Comparison of ENCODE assay signal across 19 cellular contexts in genomic region chr5:167634432-167634831, GRCh38.
DNase-seq lines count a peak whose midpoint lies in the region; ATAC-seq, FAIRE-seq and TF ChIP-seq lines count a peak whose summit lies in the region.
"Had no signal": no experiment of that assay in that cellular context is flagged by ENCODE, and none has a peak within 500 bp of the region (broad histone marks: within the 10 kb centered on the region; RNA-seq: fewer than 3 reads in every experiment).

No MANE protein-coding gene starts in this region.

- H3K9ac ChIP-seq in astrocyte (ENCODE audit: low read length) = peak overlapping the region; percentile 59

- no peak overlapping the region for H2AFZ ChIP-seq in astrocyte (ENCODE audit: low read depth, low read length)

- no peak overlapping the region for H3K4me3 Mint-ChIP-seq in astrocyte (ENCODE audit: unreplicated experiment)
- H3K4me3 Mint-ChIP-seq: activated CD4-positive, alpha-beta T cell treated with anti-CD3 and anti-CD28 coated beads, Interleukin-2, amount 10 ng/mL, durations not matched to agents 24 days and 14 days; activated naive CD8-positive, alpha-beta T cell treated with anti-CD3 and anti-CD28 coated beads, Interleukin-2, amount 10 ng/mL, durations not matched to agents 7 days and 5 days; IgD-negative memory B cell; nephron had no signal

- TF ChIP-seq POLR2A in H54 (IDR thresholded peaks at IDR 0.05; ENCODE audit: low read depth, low read length) = no peak

- ATAC-seq in foreskin keratinocyte = peak; percentile 21
- ATAC-seq in HG02885 (IDR thresholded peaks at IDR 0.05; ENCODE audit: poor library complexity, unreplicated experiment) = no peak
- ATAC-seq: left ventricle myocardium superior had no signal

- FAIRE-seq in H54 (lab: Jason Lieb, UNC) = peak; percentile 74
- FAIRE-seq in astrocyte (lab: Jason Lieb, UNC) = peak; percentile 34

- no peaks in the 10 kb centered on the region for H3K27me3 Mint-ChIP-seq in astrocyte (ENCODE audit: low read depth, unreplicated experiment)
- H3K27me3 Mint-ChIP-seq: activated CD4-positive, alpha-beta T cell treated with anti-CD3 and anti-CD28 coated beads, Interleukin-2, amount 10 ng/mL, durations not matched to agents 24 days and 14 days; activated naive CD8-positive, alpha-beta T cell treated with anti-CD3 and anti-CD28 coated beads, Interleukin-2, amount 10 ng/mL, durations not matched to agents 7 days and 5 days; IgD-negative memory B cell had no signal

- TF ChIP-seq CTCF in AG04449 (IDR thresholded peaks at IDR 0.05; ENCODE audit: insufficient read depth, low read length, missing control alignments) (no peak), astrocyte (IDR thresholded peaks at IDR 0.05; ENCODE audit: insufficient read depth, low read depth, low read length) (no peak), foreskin keratinocyte (conservative IDR thresholded peaks at IDR 0.05) (no peak)

- no peak overlapping the region for H3K4me3 ChIP-seq in AG04449 (ENCODE audit: low read depth, low read length)
- no peak overlapping the region for H3K4me3 ChIP-seq in astrocyte (ENCODE audit: insufficient read depth, low read depth, low read length)
- H3K4me3 ChIP-seq: colonic mucosa, HAP-1, tibial nerve had no signal

- H3K36me3 Mint-ChIP-seq in astrocyte (ENCODE audit: low read depth, unreplicated experiment) = no peaks in the 10 kb centered on the region
- H3K36me3 Mint-ChIP-seq: activated naive CD8-positive, alpha-beta T cell treated with anti-CD3 and anti-CD28 coated beads, Interleukin-2, amount 10 ng/mL, durations not matched to agents 7 days and 5 days; IgD-negative memory B cell had no signal

- H4K20me1 ChIP-seq in astrocyte (ENCODE audit: insufficient read depth, low read length) = no peaks in the 10 kb centered on the region

- H3K36me3 ChIP-seq in astrocyte (ENCODE audit: insufficient read depth, low read length) = no peaks in the 10 kb centered on the region
- H3K36me3 ChIP-seq: colonic mucosa, HAP-1, tibial nerve had no signal

- DNase-seq in AG04449 (ENCODE audit: low read depth, low spot score) = peak; percentile 77
- no peak for DNase-seq in H54 (ENCODE audit: insufficient read length, low spot score)
- DNase-seq in astrocyte (ENCODE audit: low read depth) = peak; percentile 91
- DNase-seq in foreskin keratinocyte = peak; percentile 51 to 60
- DNase-seq in stimulated activated CD4-positive, alpha-beta T cell treated with anti-CD3 and anti-CD28 coated beads, Interleukin-1b, Interleukin-23, amount 100 ng/mL, for 48 hours = no peak
- DNase-seq in OCI-M1 (lab: John Stamatoyannopoulos, UW) = no peak
- no peak for DNase-seq in NK-92 treated with Interleukin-12 subunit alpha and Interleukin-12 subunit beta, amount 100 ng/mL, for 24 hours (lab: John Stamatoyannopoulos, UW)
- DNase-seq: activated CD4-positive, alpha-beta T cell treated with anti-CD3 and anti-CD28 coated beads, Interleukin-2, amount 10 ng/mL, durations not matched to agents 24 days and 14 days; activated naive CD8-positive, alpha-beta T cell treated with anti-CD3 and anti-CD28 coated beads, Interleukin-2, amount 10 ng/mL, durations not matched to agents 7 days and 5 days; colonic mucosa; DMS53; left ventricle myocardium superior; stimulated activated CD4-positive, alpha-beta T cell treated with anti-CD3 and anti-CD28 coated beads, Interleukin-2, amount 100 ng/mL, for 24 hours; stimulated activated CD8-positive, alpha-beta memory T cell treated with anti-CD3 and anti-CD28 coated beads, Interleukin-4, amount 100 ng/mL, for 48 hours had no signal

- peak overlapping the region; percentile 68 for H3K4me2 ChIP-seq in astrocyte (ENCODE audit: low read length)

- H3K4me1 ChIP-seq in astrocyte (ENCODE audit: insufficient read depth, low read length) (peaks cover 16% of the 10 kb centered on the region), foreskin keratinocyte (peaks cover 41% of the 10 kb centered on the region)
- H3K4me1 ChIP-seq: colonic mucosa, HAP-1, tibial nerve had no signal

- no peaks in the 10 kb centered on the region for H3K9me3 ChIP-seq in astrocyte (ENCODE audit: insufficient read depth, low read depth, low read length)
- H3K9me3 ChIP-seq: colonic mucosa, HAP-1, tibial nerve had no signal

- CTCF ChIA-PET in AG04449 (lab: Yijun Ruan, JAX) = interaction anchor here (1.1 kb wide), 1 partner anchor 9 kb away, joined by 3 read pairs; no protein-coding TSS in a partner anchor

- peaks cover 39% of the 10 kb centered on the region for H3K4me1 Mint-ChIP-seq in astrocyte (ENCODE audit: low read depth, unreplicated experiment)
- H3K4me1 Mint-ChIP-seq: activated CD4-positive, alpha-beta T cell treated with anti-CD3 and anti-CD28 coated beads, Interleukin-2, amount 10 ng/mL, durations not matched to agents 24 days and 14 days; activated naive CD8-positive, alpha-beta T cell treated with anti-CD3 and anti-CD28 coated beads, Interleukin-2, amount 10 ng/mL, durations not matched to agents 7 days and 5 days; IgD-negative memory B cell; nephron had no signal

- H3K27ac ChIP-seq in astrocyte (ENCODE audit: low read depth, low read length) (peak overlapping the region; percentile 80), foreskin keratinocyte (peak overlapping the region; percentile 13)
- H3K27ac ChIP-seq: colonic mucosa, tibial nerve had no signal

- H3K27ac Mint-ChIP-seq in astrocyte (ENCODE audit: unreplicated experiment) = peak overlapping the region; percentile 90
- H3K27ac Mint-ChIP-seq: activated CD4-positive, alpha-beta T cell treated with anti-CD3 and anti-CD28 coated beads, Interleukin-2, amount 10 ng/mL, durations not matched to agents 24 days and 14 days; activated naive CD8-positive, alpha-beta T cell treated with anti-CD3 and anti-CD28 coated beads, Interleukin-2, amount 10 ng/mL, durations not matched to agents 7 days and 5 days; IgD-negative memory B cell; nephron had no signal

- POLR2A ChIA-PET in AG04449 (lab: Yijun Ruan, JAX) = interaction anchor here (0.6 kb wide), 1 partner anchor 838 kb away, joined by 3 read pairs; no protein-coding TSS in a partner anchor

- H3K79me2 ChIP-seq in astrocyte (ENCODE audit: insufficient read depth, low read length) = no peaks in the 10 kb centered on the region

- H3K9me3 Mint-ChIP-seq in astrocyte (ENCODE audit: unreplicated experiment) = no peaks in the 10 kb centered on the region
- H3K9me3 Mint-ChIP-seq: activated CD4-positive, alpha-beta T cell treated with anti-CD3 and anti-CD28 coated beads, Interleukin-2, amount 10 ng/mL, durations not matched to agents 24 days and 14 days; activated naive CD8-positive, alpha-beta T cell treated with anti-CD3 and anti-CD28 coated beads, Interleukin-2, amount 10 ng/mL, durations not matched to agents 7 days and 5 days; nephron had no signal

- H3K27me3 ChIP-seq in astrocyte (ENCODE audit: insufficient read depth, low read length) (no peaks in the 10 kb centered on the region), foreskin keratinocyte (no peaks in the 10 kb centered on the region)
- H3K27me3 ChIP-seq: colonic mucosa, tibial nerve had no signal

Comparison
In these comparisons a context has a peak if more than half of its experiments do, and no peak if none do; other contexts are left out.
1. DNase-seq: peak in AG04449 (single experiment), astrocyte (single experiment) and foreskin keratinocyte (2 of 2); none in H54 (single experiment), stimulated activated CD4-positive, alpha-beta T cell treated with anti-CD3 and anti-CD28 coated beads, Interleukin-1b, Interleukin-23, amount 100 ng/mL, for 48 hours (single experiment), OCI-M1 (single experiment) and NK-92 treated with Interleukin-12 subunit alpha and Interleukin-12 subunit beta, amount 100 ng/mL, for 24 hours (single experiment).